Comparison of ENCODE assay signal across 14 cellular contexts in genomic region chr14:30751646-30752416, GRCh38.
A peak's percentile ranks its signal among the peaks of the same experiment; 100 is the strongest.
DNase-seq lines count a peak whose midpoint lies in the region; ATAC-seq and TF ChIP-seq lines count a peak whose summit lies in the region.
"Had no signal": no experiment of that assay in that cellular context is flagged by ENCODE, and none has a peak within 500 bp of the region (broad histone marks: within the 10 kb centered on the region; RNA-seq: fewer than 3 reads in every experiment).

No MANE protein-coding gene starts in this region.

- H3K27me3 ChIP-seq in PC-3 (ENCODE audit: low read length): peaks cover under 1% of the 10 kb centered on the region; the same call in 1 of the 2 replicates
- H3K27me3 ChIP-seq: ovary had no signal

- H3K4me3 ChIP-seq in PC-3 (ENCODE audit: low read length): no peak overlapping the region
- H3K4me3 ChIP-seq: ovary, stomach had no signal

- H3K9ac ChIP-seq in PC-3 (ENCODE audit: low read length): no peak overlapping the region

- no peak overlapping the region for H3K4me3 Mint-ChIP-seq in activated CD4-positive, alpha-beta T cell treated with anti-CD3 and anti-CD28 coated beads for 36 hours
- H3K4me3 Mint-ChIP-seq: activated T-cell treated with anti-CD3 and anti-CD28 coated beads, Interleukin-2, amount 50 U/mL, for 4 hours; T-helper 1 cell treated with Interleukin-12 subunit alpha and Interleukin-12 subunit beta and Interleukin-4 antibody, amounts not matched to agents 30 μg/mL and 1 μg/mL, for 36 hours had no signal

- in situ Hi-C loops in GM13976 (cut with MboI; ENCODE audit: low sequenced_read_pairs, unreplicated experiment): no loop called here

- H3K9me3 Mint-ChIP-seq in activated CD4-positive, alpha-beta T cell treated with anti-CD3 and anti-CD28 coated beads for 36 hours (ENCODE audit: low read depth): no peaks in the 10 kb centered on the region
- H3K9me3 Mint-ChIP-seq: activated T-cell treated with anti-CD3 and anti-CD28 coated beads, Interleukin-2, amount 50 U/mL, for 4 hours; T-helper 1 cell treated with Interleukin-12 subunit alpha and Interleukin-12 subunit beta and Interleukin-4 antibody, amounts not matched to agents 30 μg/mL and 1 μg/mL, for 36 hours had no signal

- H3K79me2 ChIP-seq in PC-3 (ENCODE audit: low read length): no peaks in the 10 kb centered on the region

- no peaks in the 10 kb centered on the region for H3K4me1 ChIP-seq in PC-3 (ENCODE audit: insufficient read depth, low read length)
- H3K4me1 ChIP-seq: stomach had no signal

- no peaks in the 10 kb centered on the region for H3F3A ChIP-seq in PC-3 (ENCODE audit: low read length, unreplicated experiment)

- H3K27ac Mint-ChIP-seq in activated CD4-positive, alpha-beta T cell treated with anti-CD3 and anti-CD28 coated beads for 36 hours: no peak overlapping the region
- H3K27ac Mint-ChIP-seq: T-helper 1 cell treated with Interleukin-12 subunit alpha and Interleukin-12 subunit beta and Interleukin-4 antibody, amounts not matched to agents 30 μg/mL and 1 μg/mL, for 36 hours had no signal

- POLR2A ChIA-PET in activated CD4-positive, alpha-beta T cell treated with anti-CD3 and anti-CD28 coated beads for 36 hours (lab: Charles Lee): no interaction called here
- POLR2A ChIA-PET in PC-3 (lab: Charles Lee; ENCODE audit: unreplicated experiment): interaction anchor here (0.5 to 0.6 kb wide), 3 partner anchors 57 to 697 kb away, joined by 4 to 9 read pairs (median 5); no protein-coding TSS in a partner anchor

- H3K9me3 ChIP-seq in PC-3 (ENCODE audit: low read length): no peaks in the 10 kb centered on the region
- H3K9me3 ChIP-seq: ovary, stomach had no signal

- H3K4me1 Mint-ChIP-seq in activated CD4-positive, alpha-beta T cell treated with anti-CD3 and anti-CD28 coated beads for 36 hours: no peaks in the 10 kb centered on the region

- BruUV-seq in PC-3 (replicated peaks; lab: Mats Ljungman, UMichigan): no TSS peak

- H3K9me2 ChIP-seq in PC-3 (replicated peaks; ENCODE audit: low read length): no peaks in the 10 kb centered on the region

- peaks cover 2% of the 10 kb centered on the region for H3K27me3 Mint-ChIP-seq in activated CD4-positive, alpha-beta T cell treated with anti-CD3 and anti-CD28 coated beads for 36 hours

- H4K20me1 ChIP-seq in PC-3 (ENCODE audit: low read length): no peaks in the 10 kb centered on the region

- intact Hi-C loops in activated CD4-positive, alpha-beta T cell treated with anti-CD3 and anti-CD28 coated beads for 36 hours (cut with DNase I, micrococcal nuclease): no loop called here
- intact Hi-C loops in PC-3 (cut with micrococcal nuclease): no loop called here

- H2AFZ ChIP-seq in PC-3 (ENCODE audit: low read length): no peak overlapping the region

- peak; percentile 3 for TF ChIP-seq CTCF in GM13976 (IDR thresholded peaks at IDR 0.05; ENCODE audit: borderline replicate concordance, control extremely low read depth, extremely low read depth, insufficient read depth, missing control alignments)
- TF ChIP-seq CTCF in PC-3 (conservative IDR thresholded peaks at IDR 0.05; ENCODE audit: low read depth, low read length): peak; percentile 26; the same call in 1 of the 2 replicates

- ATAC-seq in activated CD4-positive, alpha-beta T cell treated with anti-CD3 and anti-CD28 coated beads for 36 hours: no peak
- ATAC-seq in PC-3 (peak; percentile 48; the same call in 1 of the 2 replicates), HG02759 (IDR thresholded peaks at IDR 0.05; ENCODE audit: unreplicated experiment) (no peak)
- ATAC-seq: activated T-cell treated with anti-CD3 and anti-CD28 coated beads, Interleukin-2, amount 50 U/mL, for 4 hours had no signal

- no peaks in the 10 kb centered on the region for H3K36me3 ChIP-seq in PC-3 (ENCODE audit: low read depth, low read length)
- H3K36me3 ChIP-seq: ovary, stomach had no signal

- peak; percentile 25 for DNase-seq in activated CD4-positive, alpha-beta T cell treated with anti-CD3 and anti-CD28 coated beads for 36 hours
- DNase-seq in activated CD4-positive, alpha-beta T cell treated with anti-CD3 and anti-CD28 coated beads for 4 hours: no peak
- DNase-seq in GM13976 (ENCODE audit: low spot score): no peak
- no peak for DNase-seq in PC-3
- peak; percentile 31 for DNase-seq in myocyte (ENCODE audit: low read depth)
- no peak for DNase-seq in stimulated activated CD8-positive, alpha-beta memory T cell treated with anti-CD3 and anti-CD28 coated beads, Interleukin-4, amount 100 ng/mL, for 48 hours
- DNase-seq in NCI-H2081 (lab: John Stamatoyannopoulos, UW): no peak
- DNase-seq: activated T-cell treated with anti-CD3 and anti-CD28 coated beads, Interleukin-2, amount 50 U/mL, for 4 hours; NCI-H1092; NCI-H226; ovary; stomach had no signal

- no peak overlapping the region for H3K27ac ChIP-seq in PC-3 (ENCODE audit: low read length)
- H3K27ac ChIP-seq: ovary, stomach had no signal

- H3K4me2 ChIP-seq in PC-3 (ENCODE audit: low read length): no peak overlapping the region

- CTCF ChIA-PET in activated CD4-positive, alpha-beta T cell treated with anti-CD3 and anti-CD28 coated beads for 36 hours (lab: Charles Lee): interaction anchor here (0.7 to 0.9 kb wide), 2 partner anchors 15 to 127 kb away, joined by 3 to 4 read pairs; no protein-coding TSS in a partner anchor
- CTCF ChIA-PET in PC-3 (lab: Charles Lee): no interaction called here

- no peaks in the 10 kb centered on the region for H3K36me3 Mint-ChIP-seq in activated CD4-positive, alpha-beta T cell treated with anti-CD3 and anti-CD28 coated beads for 36 hours (ENCODE audit: low read depth)

Comparison
In these comparisons a context has a peak if more than half of its experiments do, and no peak if none do; other contexts are left out.
1. DNase-seq: peak in activated CD4-positive, alpha-beta T cell treated with anti-CD3 and anti-CD28 coated beads for 36 hours (single experiment) and myocyte (single experiment); none in activated CD4-positive, alpha-beta T cell treated with anti-CD3 and anti-CD28 coated beads for 4 hours (0 of 2), GM13976 (single experiment), PC-3 (single experiment), stimulated activated CD8-positive, alpha-beta memory T cell treated with anti-CD3 and anti-CD28 coated beads, Interleukin-4, amount 100 ng/mL, for 48 hours (single experiment) and NCI-H2081 (0 of 2).